Comparison of ENCODE assay signal across 18 cellular contexts in the genomic region with DNA sequence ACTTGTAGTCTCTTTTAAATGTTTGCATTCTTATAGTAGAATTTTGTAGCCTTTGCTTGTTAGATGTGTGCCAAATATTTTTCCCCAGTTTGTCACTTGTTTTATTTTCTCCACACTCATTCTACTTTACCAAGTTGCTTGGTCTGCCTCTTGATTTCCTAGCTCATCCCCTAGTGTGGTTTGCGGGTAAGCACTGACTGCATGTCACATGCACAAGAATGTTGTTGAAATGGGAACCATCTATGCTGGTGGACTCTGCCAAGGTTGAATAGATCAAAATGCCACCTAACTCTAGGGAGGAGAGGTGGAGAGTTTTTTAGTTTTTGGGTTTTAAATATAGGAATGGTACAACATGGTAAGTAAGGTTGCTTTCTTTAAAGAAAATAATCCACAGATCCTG.
"Had no signal": no experiment of that assay in that cellular context is flagged by ENCODE, and none has a peak within 500 bp of the region (broad histone marks: within the 10 kb centered on the region; RNA-seq: fewer than 3 reads in every experiment).

No MANE protein-coding gene starts in this region.

- DNase-seq: activated B cell treated with CpG ODN at 0.5 μM for 24 hours; activated CD4-positive, alpha-beta T cell treated with anti-CD3 and anti-CD28 coated beads for 4 hours; activated CD8-positive, alpha-beta T cell treated with anti-CD3 and anti-CD28 coated beads, Interleukin-2, amount 10 ng/mL, durations not matched to agents 7 days and 5 days; activated naive CD4-positive, alpha-beta T cell treated with anti-CD3 and anti-CD28 coated beads, Interleukin-2, amount 50 U/mL, for 16 hours; activated T-cell treated with anti-CD3 and anti-CD28 coated beads, Interleukin-2, amount 50 U/mL, for 24 hours; cerebellar nuclear complex; effector CD8-positive, alpha-beta T cell; midbrain; nephron progenitor cell; occipital lobe; stimulated activated naive CD8-positive, alpha-beta T cell treated with anti-CD3 and anti-CD28 coated beads, Interleukin-15, Interleukin-2, amounts not matched to agents 100 U/mL and 50 U/mL, for 24 hours; substantia nigra; T-helper 1 cell; T-helper 9 cell had no signal

- H3K9me3 ChIP-seq: vagina had no signal

- H3K27ac ChIP-seq: hepatocyte, vagina had no signal

- ATAC-seq: activated CD8-positive, alpha-beta T cell treated with anti-CD3 and anti-CD28 coated beads, Interleukin-2, amount 10 ng/mL, durations not matched to agents 7 days and 5 days; esophagus mucosa; stimulated activated naive CD8-positive, alpha-beta T cell treated with anti-CD3 and anti-CD28 coated beads, Interleukin-15, Interleukin-2, amounts not matched to agents 100 U/mL and 50 U/mL, for 24 hours had no signal

- H3K36me3 ChIP-seq: tibial nerve, vagina had no signal

- H2AFZ ChIP-seq: hepatocyte had no signal

- H3K4me2 ChIP-seq: hepatocyte had no signal

- H3K27me3 ChIP-seq: hepatocyte, tibial nerve, vagina had no signal

- H3K79me2 ChIP-seq: hepatocyte had no signal

- H3K4me3 ChIP-seq: hepatocyte, vagina had no signal
